Comparison of ENCODE assay signal across 1 cellular context in genomic region chr14:70391493-70392391, GRCh38.
TF ChIP-seq lines count a peak whose summit lies in the region.

No MANE protein-coding gene starts in this region.

TF ChIP-seq in GM12878, 131 proteins besides CTCF, POLR2A, EP300 and RAD21:
- TF ChIP-seq HDAC2 (IDR thresholded peaks at IDR 0.05) = no peak
- no peak for TF ChIP-seq RAD51 (IDR thresholded peaks at IDR 0.05)
- TF ChIP-seq IRF4 (IDR thresholded peaks at IDR 0.05; ENCODE audit: low read depth, low read length) = no peak
- no peak for TF ChIP-seq POU2F2 (IDR thresholded peaks at IDR 0.05; ENCODE audit: borderline replicate concordance, low read depth, low read length)
- TF ChIP-seq PRDM15 (CRISPR knock-in tag; IDR thresholded peaks at IDR 0.05) = no peak
- no peak for TF ChIP-seq IRF3 (IDR thresholded peaks at IDR 0.05)
- no peak for TF ChIP-seq ZNF274 (IDR thresholded peaks at IDR 0.05; ENCODE audit: insufficient read depth, insufficient read length)
- no peak for TF ChIP-seq CREM (IDR thresholded peaks at IDR 0.05; ENCODE audit: low read depth)
- no peak for TF ChIP-seq BCL11A (IDR thresholded peaks at IDR 0.05; ENCODE audit: low read depth, low read length)
- no peak for TF ChIP-seq MLLT1 (IDR thresholded peaks at IDR 0.05)
- no peak for TF ChIP-seq MAX (IDR thresholded peaks at IDR 0.05; ENCODE audit: low read depth, low read length)
- no peak for TF ChIP-seq IKZF1 (conservative IDR thresholded peaks at IDR 0.05)
- TF ChIP-seq PKNOX1 (IDR thresholded peaks at IDR 0.05) = no peak
- TF ChIP-seq RFX5 (IDR thresholded peaks at IDR 0.05; ENCODE audit: low read depth, low read length) = no peak
- no peak for TF ChIP-seq ZSCAN29 (IDR thresholded peaks at IDR 0.05)
- TF ChIP-seq REST (IDR thresholded peaks at IDR 0.05; ENCODE audit: low read depth, low read length) = no peak
- TF ChIP-seq BACH1 (IDR thresholded peaks at IDR 0.05; ENCODE audit: borderline replicate concordance) = no peak
- TF ChIP-seq CREB1 (IDR thresholded peaks at IDR 0.05; ENCODE audit: low read depth) = no peak
- TF ChIP-seq CEBPZ (IDR thresholded peaks at IDR 0.05; ENCODE audit: low read depth, low read length) = no peak
- TF ChIP-seq KLF5 (IDR thresholded peaks at IDR 0.05; ENCODE audit: partially characterized antibody) = no peak
TF ChIP-seq in GM12878: peak in this region for 0.
